Comparison of ENCODE assay signal across 8 cellular contexts in genomic region chr19:48419158-48419920, GRCh38. TPM values are rescaled to one million over a fixed set of nuclear protein-coding genes. Genes with fewer than 3 reads are reported as not detected.
DNase-seq lines count a peak whose midpoint lies in the region; ATAC-seq, FAIRE-seq and TF ChIP-seq lines count a peak whose summit lies in the region.

No MANE protein-coding gene starts in this region.

- H3K27ac ChIP-seq in right atrium auricular region (no peak overlapping the region), fibroblast of lung (ENCODE audit: insufficient read depth, low read length) (no peak overlapping the region), small intestine (ENCODE audit: low read depth in 1 of 2, low read length in 1 of 2) (no peak overlapping the region)

- no peak overlapping the region for H3K9ac ChIP-seq in fibroblast of lung (ENCODE audit: insufficient read depth, low read length)

- H3K36me3 Mint-ChIP-seq in activated CD8-positive, alpha-beta T cell treated with anti-CD3 and anti-CD28 coated beads, Interleukin-2, amount 10 ng/mL, durations not matched to agents 7 days and 5 days (ENCODE audit: low read depth): no peaks in the 10 kb centered on the region

- peaks cover 31% of the 10 kb centered on the region for H3K4me1 Mint-ChIP-seq in activated CD8-positive, alpha-beta T cell treated with anti-CD3 and anti-CD28 coated beads, Interleukin-2, amount 10 ng/mL, durations not matched to agents 7 days and 5 days (ENCODE audit: low read depth)

- no peaks in the 10 kb centered on the region for H4K20me1 ChIP-seq in fibroblast of lung (ENCODE audit: control insufficient read depth, extremely low read depth, insufficient read depth, low read length)

- no peak overlapping the region for H2AFZ ChIP-seq in fibroblast of lung (ENCODE audit: low read length)

- no peak overlapping the region for H3K4me2 ChIP-seq in fibroblast of lung (ENCODE audit: extremely low read depth, insufficient read depth, low read length)

- no peaks in the 10 kb centered on the region for H3K79me2 ChIP-seq in fibroblast of lung (ENCODE audit: control insufficient read depth, insufficient read depth, low read length)

- TF ChIP-seq CTCF in right atrium auricular region (IDR thresholded peaks at IDR 0.05) (no peak), fibroblast of lung (conservative IDR thresholded peaks at IDR 0.05 in 1 of 2, IDR thresholded peaks at IDR 0.05 in 1 of 2; ENCODE audit: low read depth in 1 of 2, low read length in 2 of 2) (no peak)

- H3K4me1 ChIP-seq in right atrium auricular region (peaks cover 0 to 20% of the 10 kb centered on the region in 2 donors), fibroblast of lung (ENCODE audit: control insufficient read depth, extremely low read depth, insufficient read depth, low read length) (peaks cover under 1% of the 10 kb centered on the region), small intestine (ENCODE audit: control insufficient read depth in 2 of 2, insufficient read depth in 1 of 2, low read depth in 1 of 2, low read length in 1 of 2) (no peaks in the 10 kb centered on the region)

- H3K4me3 ChIP-seq in right atrium auricular region (no peak overlapping the region), fibroblast of lung (replicated peaks in 1 of 4; ENCODE audit: control extremely low read depth in 1 of 4, insufficient read depth in 1 of 4, low read depth in 3 of 4, low read length in 4 of 4) (no peak overlapping the region), small intestine (ENCODE audit: low read depth in 1 of 2, low read length in 2 of 2) (no peak overlapping the region)

- 65 to 81% (median 69%) methylated on average over 29 to 31 of the region's 31 CpGs for WGBS in small intestine, 3 donors

- H3K36me3 ChIP-seq in right atrium auricular region: no peaks in the 10 kb centered on the region
- H3K36me3 ChIP-seq in fibroblast of lung (ENCODE audit: control insufficient read depth, insufficient read depth, low read length): no peaks in the 10 kb centered on the region
- H3K36me3 ChIP-seq in small intestine (ENCODE audit: control insufficient read depth in 2 of 2, insufficient read depth in 2 of 2, low read length in 2 of 2): no peaks in the 10 kb centered on the region

- peak overlapping the region; percentile 90 for H3K27ac Mint-ChIP-seq in activated CD8-positive, alpha-beta T cell treated with anti-CD3 and anti-CD28 coated beads, Interleukin-2, amount 10 ng/mL, durations not matched to agents 7 days and 5 days

- DNase-seq in Right ventricle myocardium inferior (ENCODE audit: missing footprints) (no peak), right atrium auricular region (ENCODE audit: low spot score) (no peak), M059J (ENCODE audit: low read depth) (peak; percentile 59), fibroblast of lung (ENCODE audit: low read depth in 2 of 2) (peak; percentile 42 to 51), small intestine (peak; percentile 40), COR-L47 (lab: John Stamatoyannopoulos, UW) (no peak), epidermal melanocyte (ENCODE audit: insufficient read length, low spot score) (no peak)
- peak; percentile 81 for DNase-seq in activated CD8-positive, alpha-beta T cell treated with anti-CD3 and anti-CD28 coated beads, Interleukin-2, amount 10 ng/mL, durations not matched to agents 7 days and 5 days

- CTCF ChIA-PET in activated CD8-positive, alpha-beta T cell treated with anti-CD3 and anti-CD28 coated beads, Interleukin-2, amount 10 ng/mL, durations not matched to agents 7 days and 5 days (lab: Charles Lee): interaction anchor here (0.7 to 1.1 kb wide), 2 partner anchors 16 to 71 kb away, joined by 3 read pairs; no protein-coding TSS in a partner anchor

- H3K27me3 Mint-ChIP-seq in activated CD8-positive, alpha-beta T cell treated with anti-CD3 and anti-CD28 coated beads, Interleukin-2, amount 10 ng/mL, durations not matched to agents 7 days and 5 days (ENCODE audit: low read depth): peaks cover 23% of the 10 kb centered on the region

- H3K4me3 Mint-ChIP-seq in activated CD8-positive, alpha-beta T cell treated with anti-CD3 and anti-CD28 coated beads, Interleukin-2, amount 10 ng/mL, durations not matched to agents 7 days and 5 days: peak overlapping the region; percentile 76

- POLR2A ChIA-PET in activated CD8-positive, alpha-beta T cell treated with anti-CD3 and anti-CD28 coated beads, Interleukin-2, amount 10 ng/mL, durations not matched to agents 7 days and 5 days (lab: Charles Lee): no interaction called here

- peak; percentile 32 for ATAC-seq in Right ventricle myocardium inferior
- peak; percentile 80 for ATAC-seq in activated CD8-positive, alpha-beta T cell treated with anti-CD3 and anti-CD28 coated beads, Interleukin-2, amount 10 ng/mL, durations not matched to agents 7 days and 5 days

- H3K9me3 Mint-ChIP-seq in activated CD8-positive, alpha-beta T cell treated with anti-CD3 and anti-CD28 coated beads, Interleukin-2, amount 10 ng/mL, durations not matched to agents 7 days and 5 days (ENCODE audit: insufficient read depth): no peaks in the 10 kb centered on the region

- H3K27me3 ChIP-seq in right atrium auricular region: no peaks in the 10 kb centered on the region
- no peaks in the 10 kb centered on the region for H3K27me3 ChIP-seq in fibroblast of lung (ENCODE audit: control insufficient read depth, insufficient read depth, low read length)
- H3K27me3 ChIP-seq in small intestine (ENCODE audit: control insufficient read depth in 2 of 2, insufficient read depth in 2 of 2, low read length in 2 of 2): no peaks in the 10 kb centered on the region

- H3K9me3 ChIP-seq in right atrium auricular region (no peaks in the 10 kb centered on the region), fibroblast of lung (ENCODE audit: control insufficient read depth, insufficient read depth, low read depth, low read length) (no peaks in the 10 kb centered on the region), small intestine (ENCODE audit: control insufficient read depth, low read depth) (no peaks in the 10 kb centered on the region)

- FAIRE-seq in small intestine (lab: Jason Lieb, UNC): no peak

- intact Hi-C loops in Right ventricle myocardium inferior (cut with DNase I): no loop called here

RNA-seq across cellular contexts. Expression of gene GRIN2D, which starts 25.9 kb away (rescaled TPM):
- 0.38 TPM for total RNA-seq in Right ventricle myocardium inferior
- under 1 TPM; 0.31 to 0.33 TPM for total RNA-seq in right atrium auricular region
- 0.42 and 1.2 TPM in 2 replicates for total RNA-seq in M059J (2014; rRNA removed; shearing (Covaris generic))
- total RNA-seq in activated CD8-positive, alpha-beta T cell treated with anti-CD3 and anti-CD28 coated beads, Interleukin-2, amount 10 ng/mL, durations not matched to agents 7 days and 5 days: under 1 TPM; 0.05 to 0.08 TPM
- under 0.01 TPM in 2 replicates for total RNA-seq in fibroblast of lung
- 0.08 and 0.09 TPM in 2 replicates for polyA plus RNA-seq in fibroblast of lung
- 0.54 and 0.63 TPM in 2 replicates for polyA plus RNA-seq in fibroblast of lung (2012)
- 0.98 and 1.4 TPM in 2 replicates for polyA minus RNA-seq in fibroblast of lung (ENCODE audit: low replicate concordance)
- under 1 TPM in 1 of 3 donors, not detected in 2; 0.25 TPM for polyA plus RNA-seq in small intestine

RNA-seq across cellular contexts. Expression of gene GRWD1, which starts 26.4 kb away (rescaled TPM):
- 17.7 TPM for total RNA-seq in Right ventricle myocardium inferior
- 10 to 100 TPM; 10.8 to 19.8 TPM for total RNA-seq in right atrium auricular region
- total RNA-seq in M059J (2014; rRNA removed; shearing (Covaris generic)): 41.3 and 49.9 TPM in 2 replicates
- total RNA-seq in activated CD8-positive, alpha-beta T cell treated with anti-CD3 and anti-CD28 coated beads, Interleukin-2, amount 10 ng/mL, durations not matched to agents 7 days and 5 days: 10 to 100 TPM; 46.4 to 50.4 TPM
- 9.1 and 12.1 TPM in 2 replicates for total RNA-seq in fibroblast of lung
- polyA plus RNA-seq in fibroblast of lung: 14.7 and 21.9 TPM in 2 replicates
- polyA plus RNA-seq in fibroblast of lung (2012): 17.6 and 32.0 TPM in 2 replicates
- 12.0 and 19.1 TPM in 2 replicates for polyA minus RNA-seq in fibroblast of lung (ENCODE audit: low replicate concordance)
- polyA plus RNA-seq in small intestine: 10 to 100 TPM in 1 of 3 donors, 1 to 10 TPM in 2; 5.6 to 18.4 (median 7.3) TPM

RNA-seq across cellular contexts. Expression of gene KDELR1, which starts 28.0 kb away (rescaled TPM):
- total RNA-seq in Right ventricle myocardium inferior: 73.5 TPM
- 10 to 100 TPM; 74.1 to 82.0 TPM for total RNA-seq in right atrium auricular region
- 236 and 247 TPM in 2 replicates for total RNA-seq in M059J (2014; rRNA removed; shearing (Covaris generic))
- total RNA-seq in activated CD8-positive, alpha-beta T cell treated with anti-CD3 and anti-CD28 coated beads, Interleukin-2, amount 10 ng/mL, durations not matched to agents 7 days and 5 days: 10 to 100 TPM; 70.3 to 71.3 TPM
- 42.4 and 59.0 TPM in 2 replicates for total RNA-seq in fibroblast of lung
- polyA plus RNA-seq in fibroblast of lung: 145 TPM in 2 replicates
- polyA plus RNA-seq in fibroblast of lung (2012): 220 and 240 TPM in 2 replicates
- 405 and 524 TPM in 2 replicates for polyA minus RNA-seq in fibroblast of lung (ENCODE audit: low replicate concordance)
- 100 to 1,000 TPM in 2 of 3 donors, 10 to 100 TPM in 1; 95.4 to 231 (median 101) TPM for polyA plus RNA-seq in small intestine

RNA-seq across cellular contexts. Expression of gene KCNJ14, which starts 36.0 kb away (rescaled TPM):
- total RNA-seq in Right ventricle myocardium inferior (0.19 TPM), right atrium auricular region (under 1 TPM; 0.26 to 0.31 TPM), fibroblast of lung (0.26 and 0.50 TPM in 2 replicates)
- total RNA-seq in M059J (2014; rRNA removed; shearing (Covaris generic)): 0.02 and 0.47 TPM in 2 replicates
- 1 to 10 TPM; 1.4 to 1.5 TPM for total RNA-seq in activated CD8-positive, alpha-beta T cell treated with anti-CD3 and anti-CD28 coated beads, Interleukin-2, amount 10 ng/mL, durations not matched to agents 7 days and 5 days
- polyA plus RNA-seq in fibroblast of lung (0.15 and 0.18 TPM in 2 replicates), small intestine (under 1 TPM; 0.22 to 0.43 (median 0.27) TPM)
- 0.17 and 0.24 TPM in 2 replicates for polyA plus RNA-seq in fibroblast of lung (2012)
- polyA minus RNA-seq in fibroblast of lung (ENCODE audit: low replicate concordance): 0.85 TPM in 1 of 2 replicates, not detected in the other

RNA-seq across cellular contexts. Expression of gene CYTH2, which starts 49.8 kb away (rescaled TPM):
- total RNA-seq in Right ventricle myocardium inferior (30.7 TPM), right atrium auricular region (10 to 100 TPM; 13.3 to 22.5 TPM), fibroblast of lung (25.8 and 27.2 TPM in 2 replicates)
- 33.5 and 63.4 TPM in 2 replicates for total RNA-seq in M059J (2014; rRNA removed; shearing (Covaris generic))
- total RNA-seq in activated CD8-positive, alpha-beta T cell treated with anti-CD3 and anti-CD28 coated beads, Interleukin-2, amount 10 ng/mL, durations not matched to agents 7 days and 5 days: 10 to 100 TPM; 48.3 to 50.3 TPM
- polyA plus RNA-seq in fibroblast of lung (18.6 and 26.6 TPM in 2 replicates), small intestine (10 to 100 TPM; 44.3 to 55.1 (median 54.6) TPM)
- 25.7 and 33.9 TPM in 2 replicates for polyA plus RNA-seq in fibroblast of lung (2012)
- 33.6 and 72.4 TPM in 2 replicates for polyA minus RNA-seq in fibroblast of lung (ENCODE audit: low replicate concordance)

Comparison
In these comparisons a context has a peak if more than half of its experiments do, and no peak if none do; other contexts are left out.
1. DNase-seq: peak in M059J (single experiment), activated CD8-positive, alpha-beta T cell treated with anti-CD3 and anti-CD28 coated beads, Interleukin-2, amount 10 ng/mL, durations not matched to agents 7 days and 5 days (single experiment), fibroblast of lung (2 of 2) and small intestine (single experiment); none in Right ventricle myocardium inferior (single experiment), right atrium auricular region (single experiment), COR-L47 (single experiment) and epidermal melanocyte (single experiment).